ENCODE assay signal across 23 cellular contexts in the genomic region with DNA sequence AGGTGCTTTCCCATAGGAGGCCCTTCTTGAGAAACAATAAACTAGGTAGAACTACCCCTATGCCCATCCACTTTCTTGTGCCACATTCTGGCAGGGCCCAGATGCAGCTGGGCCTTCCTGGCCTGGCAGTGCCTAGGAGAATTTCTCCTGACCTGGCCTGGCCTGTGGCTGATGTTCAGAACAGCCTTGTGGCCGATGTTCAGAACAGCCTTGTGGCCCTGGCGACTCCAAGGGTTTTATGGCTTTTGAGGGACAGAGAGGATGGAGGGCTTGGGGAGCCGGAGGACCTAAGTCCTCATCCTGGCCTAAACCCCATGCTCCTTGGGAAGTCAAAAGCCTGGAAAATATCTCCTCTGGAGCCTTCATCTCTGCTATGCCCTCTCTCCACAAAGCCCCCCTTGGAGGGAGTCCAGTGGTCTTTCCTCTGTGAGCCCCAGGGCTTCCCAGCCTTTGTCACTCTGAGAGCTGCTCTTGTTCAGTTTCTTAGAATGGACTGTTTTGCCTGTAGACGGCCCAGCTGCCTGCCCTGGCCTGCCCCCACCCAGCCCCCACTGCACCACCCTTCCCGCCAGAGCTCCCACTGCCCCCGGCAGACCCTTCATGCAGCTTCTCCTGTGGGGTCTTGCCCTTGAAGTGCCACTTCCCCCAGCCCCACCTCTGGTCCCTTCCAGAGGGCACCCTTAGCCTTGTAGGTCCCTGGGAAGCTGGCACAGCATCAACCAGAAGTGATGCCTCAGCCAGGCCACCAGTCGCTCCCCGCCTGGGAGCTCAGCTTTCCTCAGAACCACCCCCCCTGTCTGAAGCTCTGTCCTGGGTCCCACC. TPM values are rescaled to one million over a fixed set of nuclear protein-coding genes. Genes with fewer than 3 reads are reported as not detected.
DNase-seq lines count a peak whose midpoint lies in the region; ATAC-seq, FAIRE-seq and TF ChIP-seq lines count a peak whose summit lies in the region.
"Had no signal": no experiment of that assay in that cellular context is flagged by ENCODE, and none has a peak within 500 bp of the region (broad histone marks: within the 10 kb centered on the region; RNA-seq: fewer than 3 reads in every experiment).

No MANE protein-coding gene starts in this region.

- H3K4me3 Mint-ChIP-seq in activated CD8-positive, alpha-beta memory T cell treated with anti-CD3 and anti-CD28 coated beads, Interleukin-2, amount 10 ng/mL, durations not matched to agents 7 days and 5 days, result no peak overlapping the region
- H3K4me3 Mint-ChIP-seq: type B pancreatic cell had no signal

- peaks cover 14 to 25% of the 10 kb centered on the region in 2 experiments for H3K36me3 ChIP-seq in HEK293 (ENCODE audit: control insufficient read depth in 2 of 2, insufficient read depth in 1 of 2, low read length in 2 of 2)
- H3K36me3 ChIP-seq in GM12878 (ENCODE audit: control insufficient read depth in 2 of 2, insufficient read depth in 2 of 2, low read length in 1 of 2), result peaks cover 4 to 14% of the 10 kb centered on the region in 2 experiments
- H3K36me3 ChIP-seq in kidney (ENCODE audit: control insufficient read depth in 1 of 2, insufficient read depth in 2 of 2, low read length in 2 of 2), result peaks cover 4 to 12% of the 10 kb centered on the region in 2 donors

- CTCF ChIA-PET in HEK293 (lab: Yijun Ruan, JAX), result interaction anchor here (1.2 to 1.9 kb wide), 2 partner anchors 130 to 234 kb away, joined by 4 to 6 read pairs; no protein-coding TSS in a partner anchor
- CTCF ChIA-PET in GM12878 (lab: Yijun Ruan, JAX), result interaction anchor here (0.6 to 2.1 kb wide), 5 partner anchors 9 to 233 kb away, joined by 3 to 6 read pairs (median 4); no protein-coding TSS in a partner anchor
- CTCF ChIA-PET in activated CD8-positive, alpha-beta memory T cell treated with anti-CD3 and anti-CD28 coated beads, Interleukin-2, amount 10 ng/mL, durations not matched to agents 7 days and 5 days (lab: Charles Lee), result interaction anchor here (0.8 to 1.3 kb wide), 2 partner anchors 10 to 233 kb away, joined by 3 read pairs; no protein-coding TSS in a partner anchor

- no peaks in the 10 kb centered on the region for H3K4me1 ChIP-seq in HEK293 (ENCODE audit: control insufficient read depth, insufficient read depth, low read length)
- H3K4me1 ChIP-seq in GM12878 (ENCODE audit: control insufficient read depth, insufficient read depth, low read length), result no peaks in the 10 kb centered on the region
- H3K4me1 ChIP-seq in kidney (ENCODE audit: control insufficient read depth in 1 of 2, insufficient read depth in 1 of 2, low read depth in 1 of 2, low read length in 2 of 2), result peaks cover 17% of the 10 kb centered on the region in 2 donors

- no peak overlapping the region for H3K4me2 ChIP-seq in GM12878 (ENCODE audit: control insufficient read depth, insufficient read depth)
- H3K4me2 ChIP-seq: BLaER1 had no signal

- in situ Hi-C loops in GM12878 (cut with MboI), result no loop called here

- H3K36me3 Mint-ChIP-seq in activated CD8-positive, alpha-beta memory T cell treated with anti-CD3 and anti-CD28 coated beads, Interleukin-2, amount 10 ng/mL, durations not matched to agents 7 days and 5 days, result peaks cover 5% of the 10 kb centered on the region
- H3K36me3 Mint-ChIP-seq: type B pancreatic cell had no signal

- no peak for TF ChIP-seq EP300 in GM12878 (IDR thresholded peaks at IDR 0.05; ENCODE audit: borderline replicate concordance in 1 of 2, control insufficient read depth in 1 of 2, low read depth in 2 of 2, low read length in 2 of 2)

- H3K4me3 ChIP-seq in HEK293 (ENCODE audit: low read depth, low read length) (no peak overlapping the region), GM12878 (no peak overlapping the region), kidney (ENCODE audit: low read length in 2 of 2) (no peak overlapping the region)
- H3K4me3 ChIP-seq: BLaER1, Peyer's patch had no signal

- H3K9me3 ChIP-seq in HEK293 (ENCODE audit: control insufficient read depth, insufficient read depth, low read depth, low read length) (no peaks in the 10 kb centered on the region), GM12878 (replicated peaks; ENCODE audit: control insufficient read depth, insufficient read depth, low read length) (no peaks in the 10 kb centered on the region), kidney (ENCODE audit: control insufficient read depth in 1 of 2, low read length in 2 of 2) (no peaks in the 10 kb centered on the region)
- H3K9me3 ChIP-seq: BLaER1, neutrophil, Peyer's patch had no signal

- H3K27me3 ChIP-seq in GM12878 (replicated peaks in 1 of 2; ENCODE audit: control insufficient read depth in 2 of 2, insufficient read depth in 2 of 2, low read length in 1 of 2), result no peaks in the 10 kb centered on the region; a peak in 2 of 4 replicates
- H3K27me3 ChIP-seq: BLaER1, foreskin keratinocyte, Peyer's patch had no signal

- TF ChIP-seq POLR2A in GM12878 (IDR thresholded peaks at IDR 0.05; ENCODE audit: low read depth, low read length), result no peak; the same call in 1 of the 2 replicates

- POLR2A ChIA-PET in HEK293 (lab: Yijun Ruan, JAX) (interaction anchor here (0.6 to 0.7 kb wide), 3 partner anchors 19 to 122 kb away, joined by 3 to 7 read pairs (median 7); no protein-coding TSS in a partner anchor), GM12878 (lab: Charles Lee) (interaction anchor here (0.7 kb wide), 1 partner anchor 16 kb away, joined by 3 read pairs; no protein-coding TSS in a partner anchor)

- SMC1A ChIA-PET in GM12878 (lab: Charles Lee; ENCODE audit: uncharacterized antibody, unreplicated experiment), result no interaction called here

- H3K27ac ChIP-seq in HEK293 (ENCODE audit: extremely low read depth, low read depth, low read length) (no peak overlapping the region), GM12878 (ENCODE audit: control insufficient read depth, insufficient read depth) (no peak overlapping the region), kidney (ENCODE audit: low read depth in 2 of 2, low read length in 2 of 2) (no peak overlapping the region)
- H3K27ac ChIP-seq: BLaER1, foreskin keratinocyte, neutrophil, Peyer's patch had no signal

- H3K79me2 ChIP-seq in GM12878 (ENCODE audit: control insufficient read depth, insufficient read depth, low read length), result no peaks in the 10 kb centered on the region

- ATAC-seq in GM12878, result peak; percentile 26; the same call in 1 of the 3 replicates
- ATAC-seq in sciatic nerve, result peak; percentile 1
- ATAC-seq in activated CD8-positive, alpha-beta memory T cell treated with anti-CD3 and anti-CD28 coated beads, Interleukin-2, amount 10 ng/mL, durations not matched to agents 7 days and 5 days, result no peak
- ATAC-seq: foreskin keratinocyte had no signal

- no TSS peak for BruUV-seq in GM12878 (replicated peaks; lab: Mats Ljungman, UMichigan)

- RAD21 ChIA-PET in GM12878 (lab: Charles Lee; ENCODE audit: unreplicated experiment), result interaction anchor here (0.7 kb wide), 1 partner anchor 14 kb away, joined by 3 read pairs; no protein-coding TSS in a partner anchor

- peaks cover 3% of the 10 kb centered on the region; the same call in 1 of the 2 replicates for H4K20me1 ChIP-seq in GM12878 (ENCODE audit: control insufficient read depth, insufficient read depth)

- H3K4me1 Mint-ChIP-seq in activated CD8-positive, alpha-beta memory T cell treated with anti-CD3 and anti-CD28 coated beads, Interleukin-2, amount 10 ng/mL, durations not matched to agents 7 days and 5 days, result peaks cover 4% of the 10 kb centered on the region

- FAIRE-seq in GM12878 (lab: Jason Lieb, UNC), result no peak
- FAIRE-seq in kidney (lab: Jason Lieb, UNC), result no peak
- FAIRE-seq: endometrium had no signal

- no peak overlapping the region for H2AFZ ChIP-seq in GM12878 (ENCODE audit: control insufficient read depth, low read depth, low read length)

- DNase-seq in GM12878 (ENCODE audit: low read depth, low spot score), result no peak
- DNase-seq in kidney, result peak; percentile 68
- DNase-seq in sciatic nerve (ENCODE audit: low spot score), result peak; percentile 69
- no peak for DNase-seq in activated effector memory CD4-positive, alpha-beta T cell treated with Interleukin-2 at 50 U/mL for 16 hours
- no peak for DNase-seq in kidney glomerular epithelial cell (lab: John Stamatoyannopoulos, UW)
- DNase-seq in NCI-H2107 treated with DMSO at 0.1 percent for 48 hours (lab: John Stamatoyannopoulos, UW; ENCODE audit: unreplicated experiment), result no peak
- DNase-seq in activated CD8-positive, alpha-beta memory T cell treated with anti-CD3 and anti-CD28 coated beads, Interleukin-2, amount 10 ng/mL, durations not matched to agents 7 days and 5 days, result no peak
- DNase-seq: activated CD4-positive, alpha-beta T cell treated with anti-CD3 and anti-CD28 coated beads, Interleukin-2, amount 50 U/mL, for 48 hours; activated T-cell treated with anti-CD3 and anti-CD28 coated beads, Interleukin-2, amount 50 U/mL, for 48 hours; cerebellar nuclear complex; DMS79 treated with DMSO at 0.1 percent for 48 hours; foreskin keratinocyte; HCEC 1CT; NCI-H2171; NCI-H774; Peyer's patch; stimulated activated CD4-positive, alpha-beta T cell treated with anti-CD3 and anti-CD28 coated beads, Interleukin-4, amount 100 ng/mL, for 4 hours; SW 1271 had no signal

- 55% methylated on average over 8 of the region's 8 CpGs for WGBS in GM12878 (ENCODE audit: insufficient coverage, insufficient replicate concordance, low lambda C conversion rate, missing lambda C conversion rate)

- peaks cover 18% of the 10 kb centered on the region for H3K27me3 Mint-ChIP-seq in activated CD8-positive, alpha-beta memory T cell treated with anti-CD3 and anti-CD28 coated beads, Interleukin-2, amount 10 ng/mL, durations not matched to agents 7 days and 5 days
- H3K27me3 Mint-ChIP-seq: type B pancreatic cell had no signal

- TF ChIP-seq CTCF in HEK293 (tag by site-specific recombination; IDR thresholded peaks at IDR 0.05) (no peak), GM12878 (IDR thresholded peaks at IDR 0.05 in 2 of 3, conservative IDR thresholded peaks at IDR 0.05 in 1 of 3; ENCODE audit: control insufficient read depth in 2 of 3, extremely low read depth in 1 of 3, insufficient read depth in 1 of 3, low read depth in 3 of 3, low read length in 3 of 3) (no peak), kidney (IDR thresholded peaks at IDR 0.05; ENCODE audit: borderline replicate concordance, extremely low read depth, insufficient read depth) (no peak)

- H3K9ac ChIP-seq in GM12878 (ENCODE audit: control insufficient read depth, insufficient read depth, low read length) (no peak overlapping the region), kidney (ENCODE audit: low read length in 2 of 2) (no peak overlapping the region)
- H3K9ac ChIP-seq: BLaER1 had no signal

- TF ChIP-seq RAD21 in GM12878 (IDR thresholded peaks at IDR 0.05; ENCODE audit: insufficient read depth, low read depth, low read length), result no peak

- H3K27ac Mint-ChIP-seq in activated CD8-positive, alpha-beta memory T cell treated with anti-CD3 and anti-CD28 coated beads, Interleukin-2, amount 10 ng/mL, durations not matched to agents 7 days and 5 days, result no peak overlapping the region
- H3K27ac Mint-ChIP-seq: type B pancreatic cell had no signal

- H3K9me3 Mint-ChIP-seq in activated CD8-positive, alpha-beta memory T cell treated with anti-CD3 and anti-CD28 coated beads, Interleukin-2, amount 10 ng/mL, durations not matched to agents 7 days and 5 days (ENCODE audit: low read depth), result no peaks in the 10 kb centered on the region
- H3K9me3 Mint-ChIP-seq: type B pancreatic cell had no signal

- intact Hi-C loops in GM12878 (cut with micrococcal nuclease; ENCODE audit: unreplicated experiment) (no loop called here), kidney (cut with DNase I) (loop anchor here (5.0 kb wide), 1 partner anchor 127 kb away; no protein-coding TSS in a partner anchor), sciatic nerve (cut with DNase I) (no loop called here)

RNA-seq across cellular contexts. Expression of a gene that starts 6.9 kb away (rescaled TPM):
- not detected in 2 replicates for total RNA-seq in GM12878 (2013; cell fraction: nucleolus; rRNA removed)
- total RNA-seq in GM12878 (2014; rRNA removed) (under 0.01 TPM in 1 of 2 replicates, not detected in the other), GM12878 (2014; rRNA removed; fragmentation: Illumina TruSeq; extraction: Trizol) (not detected in 2 replicates), GM12878 (2021) (not detected in 2 replicates), kidney (0.13 TPM), sciatic nerve (33.3 TPM)
- polyA plus RNA-seq in GM12878 (2011; ENCODE audit: low read depth), result 0.05 TPM
- polyA plus RNA-seq in GM12878 (2011; rRNA removed) (not detected in 2 replicates), GM12878 (2014; fragmentation: Illumina TruSeq; extraction: Trizol) (not detected in 2 replicates), GM12878 (2014; fragmentation: Nextera tagmentation; extraction: Ambion mirVana) (under 1 TPM; under 0.01 to 0.02 TPM), GM12878 (2014; rRNA removed) (0.01 TPM in 1 of 2 replicates, not detected in the other), GM12878 (2016; fragmentation: Nextera tagmentation; extraction: Ambion mirVana) (under 1 TPM; 0.03 to 0.08 TPM), kidney (ENCODE audit: insufficient read depth, low read depth, low replicate concordance) (not detected)
- 0.02 TPM in 1 of 2 replicates, not detected in the other for polyA plus RNA-seq in GM12878 (2011; cell fraction: cytosol; rRNA removed)
- polyA plus RNA-seq in GM12878 (2011; cell fraction: nucleus; rRNA removed), result not detected in 2 replicates
- polyA plus RNA-seq in GM12878 (2012), result 0.06 and 0.14 TPM in 2 replicates
- not detected in 2 replicates for polyA minus RNA-seq in GM12878 (2011; rRNA and poly(A)+ RNA removed)
- polyA minus RNA-seq in GM12878 (2011; cell fraction: cytosol; rRNA and poly(A)+ RNA removed), result not detected in 2 replicates
- not detected in 2 replicates for polyA minus RNA-seq in GM12878 (2011; cell fraction: nucleus; rRNA and poly(A)+ RNA removed)
- not detected for total RNA-seq in activated CD8-positive, alpha-beta memory T cell treated with anti-CD3 and anti-CD28 coated beads, Interleukin-2, amount 10 ng/mL, durations not matched to agents 7 days and 5 days
- total RNA-seq: foreskin keratinocyte had no signal

RNA-seq across cellular contexts. Expression of a gene that starts 14.9 kb away (rescaled TPM):
- total RNA-seq in GM12878 (2013; cell fraction: nucleolus; rRNA removed), result 13.7 and 18.1 TPM in 2 replicates
- total RNA-seq in GM12878 (2014; rRNA removed), result 18.8 and 20.7 TPM in 2 replicates
- 10.3 and 12.0 TPM in 2 replicates for total RNA-seq in GM12878 (2014; rRNA removed; fragmentation: Illumina TruSeq; extraction: Trizol)
- 30.5 and 33.6 TPM in 2 replicates for total RNA-seq in GM12878 (2021)
- polyA plus RNA-seq in GM12878 (2011; ENCODE audit: low read depth), result 23.6 TPM
- polyA plus RNA-seq in GM12878 (2011; rRNA removed), result 49.2 and 49.5 TPM in 2 replicates
- polyA plus RNA-seq in GM12878 (2011; cell fraction: cytosol; rRNA removed), result 26.9 and 35.2 TPM in 2 replicates
- 35.2 and 47.4 TPM in 2 replicates for polyA plus RNA-seq in GM12878 (2011; cell fraction: nucleus; rRNA removed)
- 21.0 and 42.5 TPM in 2 replicates for polyA plus RNA-seq in GM12878 (2012)
- 11.3 and 15.4 TPM in 2 replicates for polyA plus RNA-seq in GM12878 (2014; fragmentation: Illumina TruSeq; extraction: Trizol)
- polyA plus RNA-seq in GM12878 (2014; fragmentation: Nextera tagmentation; extraction: Ambion mirVana), result 1 to 10 TPM in 1 of 2 experiments, under 1 TPM in 1; 0.34 to 2.4 TPM
- 22.8 and 25.7 TPM in 2 replicates for polyA plus RNA-seq in GM12878 (2014; rRNA removed)
- 10 to 100 TPM; 10.8 to 15.4 TPM for polyA plus RNA-seq in GM12878 (2016; fragmentation: Nextera tagmentation; extraction: Ambion mirVana)
- 18.5 and 19.3 TPM in 2 replicates for polyA minus RNA-seq in GM12878 (2011; rRNA and poly(A)+ RNA removed)
- 11.0 and 13.8 TPM in 2 replicates for polyA minus RNA-seq in GM12878 (2011; cell fraction: cytosol; rRNA and poly(A)+ RNA removed)
- 8.1 and 10.2 TPM in 2 replicates for polyA minus RNA-seq in GM12878 (2011; cell fraction: nucleus; rRNA and poly(A)+ RNA removed)
- 72.2 TPM for total RNA-seq in kidney
- polyA plus RNA-seq in kidney (ENCODE audit: insufficient read depth, low read depth, low replicate concordance), result 60.8 TPM
- total RNA-seq in sciatic nerve, result 112 TPM
- total RNA-seq in activated CD8-positive, alpha-beta memory T cell treated with anti-CD3 and anti-CD28 coated beads, Interleukin-2, amount 10 ng/mL, durations not matched to agents 7 days and 5 days, result 10 to 100 TPM; 50.0 to 68.9 TPM

RNA-seq across cellular contexts. Expression of a gene that starts 30.7 kb away (rescaled TPM):
- total RNA-seq in GM12878 (2013; cell fraction: nucleolus; rRNA removed), result 135 and 145 TPM in 2 replicates
- total RNA-seq in GM12878 (2014; rRNA removed) (95.2 and 111 TPM in 2 replicates), GM12878 (2014; rRNA removed; fragmentation: Illumina TruSeq; extraction: Trizol) (61.6 and 78.5 TPM in 2 replicates), GM12878 (2021) (99.8 and 102 TPM in 2 replicates), kidney (5.5 TPM), sciatic nerve (2.5 TPM)
- 31.0 TPM for polyA plus RNA-seq in GM12878 (2011; ENCODE audit: low read depth)
- polyA plus RNA-seq in GM12878 (2011; rRNA removed) (74.3 and 91.0 TPM in 2 replicates), GM12878 (2014; fragmentation: Illumina TruSeq; extraction: Trizol) (73.7 and 102 TPM in 2 replicates), GM12878 (2014; fragmentation: Nextera tagmentation; extraction: Ambion mirVana) (10 to 100 TPM in 1 of 2 experiments, 1 to 10 TPM in 1; 7.9 to 14.2 TPM), GM12878 (2014; rRNA removed) (100 and 102 TPM in 2 replicates), GM12878 (2016; fragmentation: Nextera tagmentation; extraction: Ambion mirVana) (100 to 1,000 TPM; 116 to 117 TPM), kidney (ENCODE audit: insufficient read depth, low read depth, low replicate concordance) (3.5 TPM)
- polyA plus RNA-seq in GM12878 (2011; cell fraction: cytosol; rRNA removed), result 168 and 186 TPM in 2 replicates
- polyA plus RNA-seq in GM12878 (2011; cell fraction: nucleus; rRNA removed), result 173 and 188 TPM in 2 replicates
- 48.5 and 49.9 TPM in 2 replicates for polyA plus RNA-seq in GM12878 (2012)
- 97.4 and 135 TPM in 2 replicates for polyA minus RNA-seq in GM12878 (2011; rRNA and poly(A)+ RNA removed)
- 50.4 and 50.5 TPM in 2 replicates for polyA minus RNA-seq in GM12878 (2011; cell fraction: cytosol; rRNA and poly(A)+ RNA removed)
- polyA minus RNA-seq in GM12878 (2011; cell fraction: nucleus; rRNA and poly(A)+ RNA removed), result 50.2 and 85.1 TPM in 2 replicates
- total RNA-seq in activated CD8-positive, alpha-beta memory T cell treated with anti-CD3 and anti-CD28 coated beads, Interleukin-2, amount 10 ng/mL, durations not matched to agents 7 days and 5 days, result 100 to 1,000 TPM; 228 to 410 TPM
- total RNA-seq: foreskin keratinocyte had no signal
- polyA plus RNA-seq: foreskin keratinocyte had no signal

Comparison
In these comparisons a context has a peak if more than half of its experiments do, and no peak if none do; other contexts are left out.
1. DNase-seq: peak in kidney (single experiment) and sciatic nerve (single experiment); none in GM12878 (single experiment), activated effector memory CD4-positive, alpha-beta T cell treated with Interleukin-2 at 50 U/mL for 16 hours (single experiment), kidney glomerular epithelial cell (single experiment), NCI-H2107 treated with DMSO at 0.1 percent for 48 hours (single experiment) and activated CD8-positive, alpha-beta memory T cell treated with anti-CD3 and anti-CD28 coated beads, Interleukin-2, amount 10 ng/mL, durations not matched to agents 7 days and 5 days (single experiment).
2. RNA of a gene that starts 6.9 kb away (total RNA-seq): 33.3 TPM in sciatic nerve (single experiment); 0.13 TPM in kidney (single experiment), under 0.01 TPM in GM12878 and not detected in activated CD8-positive, alpha-beta memory T cell treated with anti-CD3 and anti-CD28 coated beads, Interleukin-2, amount 10 ng/mL, durations not matched to agents 7 days and 5 days; every median in the first group is over 10 times any median in the second.